Comparison of ENCODE assay signal across 18 cellular contexts in the genomic region with DNA sequence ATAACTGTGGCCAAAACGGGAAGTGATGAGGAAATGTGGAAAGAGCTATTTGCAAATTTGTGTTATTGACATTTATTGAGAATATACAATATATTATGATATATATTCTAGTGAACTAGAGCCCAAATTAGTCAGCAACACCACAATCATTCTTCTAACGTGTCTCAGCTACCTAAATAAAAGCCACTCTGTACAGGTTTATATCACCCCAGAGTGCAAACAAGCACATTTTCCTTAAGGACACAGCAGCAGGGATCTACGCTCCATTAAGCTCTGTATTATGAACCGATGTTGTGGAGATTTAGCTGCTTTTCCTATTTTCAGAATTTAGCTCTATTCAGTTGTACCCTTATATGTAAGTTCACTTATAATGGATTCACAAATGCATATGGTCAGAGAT.
DNase-seq lines count a peak whose midpoint lies in the region; ATAC-seq, FAIRE-seq and TF ChIP-seq lines count a peak whose summit lies in the region.
"Had no signal": no experiment of that assay in that cellular context is flagged by ENCODE, and none has a peak within 500 bp of the region (broad histone marks: within the 10 kb centered on the region; RNA-seq: fewer than 3 reads in every experiment).

No MANE protein-coding gene starts in this region.

- H3K9me3 ChIP-seq in gastrocnemius medialis = no peaks in the 10 kb centered on the region

- DNase-seq in NCI-H1092 treated with DMSO at 0.1 percent for 48 hours (lab: John Stamatoyannopoulos, UW) (peak; percentile 15), NCI-H1092 (lab: John Stamatoyannopoulos, UW) (no peak), SKM-1 treated with dmso at 0.1 percent for 144 hours (lab: John Stamatoyannopoulos, UW; ENCODE audit: unreplicated experiment) (peak; percentile 4), SKM-1 (lab: John Stamatoyannopoulos, UW; ENCODE audit: unreplicated experiment) (no peak), gastrocnemius medialis (no peak)
- DNase-seq: 8988T; C1 segment of cervical spinal cord; Calu3; CD4-positive, alpha-beta T cell; DMS 273 treated with DMSO at 0.1 percent for 48 hours; DMS79 treated with DMSO at 0.1 percent for 48 hours; EL; GOT3; H9 had no signal

- FAIRE-seq in islet of Langerhans (lab: Jason Lieb, UNC) = peak; percentile 95
- FAIRE-seq: G401.6, GM12891 had no signal

- intact Hi-C loops in gastrocnemius medialis (cut with DNase I; ENCODE audit: low total_unique reads) = no loop called here

- H3K27me3 ChIP-seq in gastrocnemius medialis = no peaks in the 10 kb centered on the region

- H3K4me1 ChIP-seq in gastrocnemius medialis = no peaks in the 10 kb centered on the region

- no peak for TF ChIP-seq CTCF in gastrocnemius medialis (IDR thresholded peaks at IDR 0.05 in 4 of 5, conservative IDR thresholded peaks at IDR 0.05 in 1 of 5)

- H3K4me3 ChIP-seq in gastrocnemius medialis = no peak overlapping the region

- no peak for TF ChIP-seq POLR2A in gastrocnemius medialis (IDR thresholded peaks at IDR 0.05)

- no peaks in the 10 kb centered on the region for H3K36me3 ChIP-seq in gastrocnemius medialis

- in situ Hi-C loops in gastrocnemius medialis (cut with MboI; ENCODE audit: low sequenced_read_pairs in 4 of 4) = no loop called here

- ATAC-seq in gastrocnemius medialis = no peak
- no peak for ATAC-seq in GM21717 (IDR thresholded peaks at IDR 0.05; ENCODE audit: unreplicated experiment)

- no peak overlapping the region for H3K27ac ChIP-seq in gastrocnemius medialis

Comparison
In these comparisons a context has a peak if more than half of its experiments do, and no peak if none do; other contexts are left out.
1. DNase-seq: peak in NCI-H1092 treated with DMSO at 0.1 percent for 48 hours (single experiment) and SKM-1 treated with dmso at 0.1 percent for 144 hours (single experiment); none in NCI-H1092 (single experiment), SKM-1 (single experiment) and gastrocnemius medialis (0 of 2).